ENCODE assay signal across 13 cellular contexts in genomic region chrX:132795211-132795610, GRCh38.
DNase-seq lines count a peak whose midpoint lies in the region; TF ChIP-seq lines count a peak whose summit lies in the region.
"Had no signal": no experiment of that assay in that cellular context is flagged by ENCODE, and none has a peak within 500 bp of the region (broad histone marks: within the 10 kb centered on the region; RNA-seq: fewer than 3 reads in every experiment).

No MANE protein-coding gene starts in this region.

- TF ChIP-seq CTCF in endodermal cell (conservative IDR thresholded peaks at IDR 0.05): no peak
- TF ChIP-seq CTCF in esophagus muscularis mucosa (IDR thresholded peaks at IDR 0.05): no peak

- WGBS in endodermal cell (ENCODE audit: insufficient coverage in 1 of 2, insufficient read length in 1 of 2), 2 experiments: 60 to 71% methylated on average over 1 to 3 of the region's 3 CpGs
- WGBS in mesodermal cell (ENCODE audit: insufficient coverage in 2 of 2), 2 experiments: no CpG with 5 or more reads among the region's 3 CpGs
- WGBS in neuronal stem cell (ENCODE audit: extremely low coverage in 2 of 2, insufficient read length in 2 of 2, insufficient replicate concordance in 1 of 2), 2 donors: no CpG with 5 or more reads among the region's 3 CpGs
- WGBS in esophagus muscularis mucosa: 78% methylated on average over 3 of the region's 3 CpGs

- H2BK5ac ChIP-seq in neuronal stem cell (ENCODE audit: low read length): no peak overlapping the region

- H3K9me3 ChIP-seq in endodermal cell (ENCODE audit: control insufficient read depth, low read length) (no peaks in the 10 kb centered on the region), mesodermal cell (ENCODE audit: control insufficient read depth, low read length) (no peaks in the 10 kb centered on the region), neuronal stem cell (replicated peaks in 1 of 2; ENCODE audit: control insufficient read depth in 2 of 2, insufficient read depth in 1 of 2, low read depth in 1 of 2, low read length in 2 of 2) (no peaks in the 10 kb centered on the region), esophagus muscularis mucosa (no peaks in the 10 kb centered on the region)

- peak overlapping the region; percentile 84 for H3K27ac Mint-ChIP-seq in endodermal cell
- H3K27ac Mint-ChIP-seq: B cell; CD4-positive, alpha-beta T cell had no signal

- no peak overlapping the region for H3K4me2 ChIP-seq in neuronal stem cell (ENCODE audit: insufficient read depth, low read length, poor library complexity, severe bottlenecking)

- no peak overlapping the region for H3K14ac ChIP-seq in neuronal stem cell (ENCODE audit: low read length)

- H2AFZ ChIP-seq in neuronal stem cell (ENCODE audit: low read length): no peak overlapping the region

- peaks cover 4% of the 10 kb centered on the region for H3K9me3 Mint-ChIP-seq in endodermal cell
- H3K9me3 Mint-ChIP-seq: CD4-positive, alpha-beta T cell had no signal

- H3K27me3 Mint-ChIP-seq in endodermal cell (ENCODE audit: insufficient read depth): peaks cover 2% of the 10 kb centered on the region
- H3K27me3 Mint-ChIP-seq: CD4-positive, alpha-beta T cell had no signal

- intact Hi-C loops in esophagus muscularis mucosa (cut with DNase I): no loop called here

- H3K79me1 ChIP-seq in neuronal stem cell (ENCODE audit: low read depth, low read length): no peaks in the 10 kb centered on the region

- no peak overlapping the region for H3K4ac ChIP-seq in neuronal stem cell (ENCODE audit: low read length)

- peaks cover 23% of the 10 kb centered on the region for H3K4me1 Mint-ChIP-seq in endodermal cell
- H3K4me1 Mint-ChIP-seq: B cell had no signal

- H3K36me3 ChIP-seq in endodermal cell (ENCODE audit: control insufficient read depth, insufficient read depth, low read length): no peaks in the 10 kb centered on the region
- no peaks in the 10 kb centered on the region for H3K36me3 ChIP-seq in mesodermal cell (ENCODE audit: control insufficient read depth, insufficient read depth, low read length)
- no peaks in the 10 kb centered on the region for H3K36me3 ChIP-seq in neuronal stem cell (replicated peaks in 1 of 2; ENCODE audit: control insufficient read depth in 2 of 2, insufficient read depth in 2 of 2, low read length in 2 of 2)
- no peaks in the 10 kb centered on the region for H3K36me3 ChIP-seq in esophagus muscularis mucosa

- H4K91ac ChIP-seq in neuronal stem cell (ENCODE audit: low read depth, low read length, poor library complexity): no peak overlapping the region

- H3K9ac ChIP-seq in endodermal cell (ENCODE audit: extremely low read depth, low read length, poor library complexity, severe bottlenecking): peak overlapping the region; percentile 13
- no peak overlapping the region for H3K9ac ChIP-seq in neuronal stem cell (ENCODE audit: low read depth, low read length, poor library complexity)

- no peak overlapping the region for H3K23ac ChIP-seq in neuronal stem cell (ENCODE audit: low read depth, low read length, poor library complexity)

- H3K4me3 Mint-ChIP-seq in endodermal cell: no peak overlapping the region
- H3K4me3 Mint-ChIP-seq: B cell; CD4-positive, alpha-beta T cell had no signal

- H2BK15ac ChIP-seq in neuronal stem cell (ENCODE audit: low read length): no peak overlapping the region

- TF ChIP-seq EP300 in esophagus muscularis mucosa (IDR thresholded peaks at IDR 0.05): no peak

- H3K27ac ChIP-seq in endodermal cell (ENCODE audit: low read depth, low read length): no peak overlapping the region
- peak overlapping the region; percentile 29 for H3K27ac ChIP-seq in mesodermal cell (ENCODE audit: low read depth, low read length, severe bottlenecking)
- H3K27ac ChIP-seq in neuronal stem cell (replicated peaks; ENCODE audit: low read length): peak overlapping the region; percentile 42
- no peak overlapping the region for H3K27ac ChIP-seq in esophagus muscularis mucosa (replicated peaks in 1 of 4)
- H3K27ac ChIP-seq: HL-60 had no signal

- no peak overlapping the region for H2BK12ac ChIP-seq in neuronal stem cell (ENCODE audit: low read length)

- H2AK5ac ChIP-seq in neuronal stem cell (ENCODE audit: low read depth, low read length): no peak overlapping the region

- DNase-seq in endodermal cell (no peak), neuronal stem cell (ENCODE audit: low spot score) (no peak), NCI-H510A treated with DMSO at 0.1 percent for 48 hours (lab: John Stamatoyannopoulos, UW) (no peak), retina (no peak), erythroblast (lab: John Stamatoyannopoulos, UW) (no peak), esophagus muscularis mucosa (ENCODE audit: extremely low spot score) (no peak)
- DNase-seq: C1 segment of cervical spinal cord; Calu3; CD4-positive, alpha-beta T cell; DMS 273 treated with DMSO at 0.1 percent for 48 hours had no signal

- no peak for TF ChIP-seq POLR2A in erythroblast (IDR thresholded peaks at IDR 0.05; ENCODE audit: low read length)
- no peak for TF ChIP-seq POLR2A in esophagus muscularis mucosa (IDR thresholded peaks at IDR 0.05; ENCODE audit: low read depth)

- no peaks in the 10 kb centered on the region for H3K27me3 ChIP-seq in endodermal cell (ENCODE audit: control insufficient read depth, insufficient read depth, low read length, poor library complexity, severe bottlenecking)
- no peaks in the 10 kb centered on the region for H3K27me3 ChIP-seq in neuronal stem cell (ENCODE audit: control insufficient read depth in 3 of 3, insufficient read depth in 3 of 3, low read depth in 1 of 3, low read length in 3 of 3)
- H3K27me3 ChIP-seq in esophagus muscularis mucosa: no peaks in the 10 kb centered on the region

- no peak overlapping the region for H3K4me3 ChIP-seq in endodermal cell (ENCODE audit: low read length)
- H3K4me3 ChIP-seq in mesodermal cell (ENCODE audit: extremely low read depth, insufficient read depth, low read length, poor library complexity, severe bottlenecking): no peak overlapping the region
- H3K4me3 ChIP-seq in neuronal stem cell (ENCODE audit: low read length in 2 of 2): no peak overlapping the region
- H3K4me3 ChIP-seq in esophagus muscularis mucosa: no peak overlapping the region

- H3K18ac ChIP-seq in neuronal stem cell (ENCODE audit: low read length): no peak overlapping the region

- no peaks in the 10 kb centered on the region for H3K4me1 ChIP-seq in endodermal cell (ENCODE audit: control insufficient read depth, insufficient read depth, low read length)
- H3K4me1 ChIP-seq in mesodermal cell (ENCODE audit: control insufficient read depth, insufficient read depth, low read length, poor library complexity, severe bottlenecking): no peaks in the 10 kb centered on the region
- peaks cover 0 to 6% of the 10 kb centered on the region in 2 donors for H3K4me1 ChIP-seq in neuronal stem cell (ENCODE audit: control insufficient read depth in 2 of 2, insufficient read depth in 1 of 2, low read depth in 1 of 2, low read length in 2 of 2)
- no peaks in the 10 kb centered on the region for H3K4me1 ChIP-seq in esophagus muscularis mucosa

- H4K8ac ChIP-seq in neuronal stem cell (ENCODE audit: low read depth, low read length): no peak overlapping the region

- H3K36me3 Mint-ChIP-seq in endodermal cell (ENCODE audit: low read depth): no peaks in the 10 kb centered on the region

- no peak overlapping the region for H2BK120ac ChIP-seq in neuronal stem cell (ENCODE audit: low read depth, low read length)

Comparison
In these comparisons a context has a peak if more than half of its experiments do, and no peak if none do; other contexts are left out.
1. H3K27ac ChIP-seq: peak in mesodermal cell (single experiment) and neuronal stem cell (single experiment); none in endodermal cell (single experiment) and esophagus muscularis mucosa (0 of 4).